Comparison of ENCODE assay signal across 10 cellular contexts in genomic region chr10:60389413-60390009, GRCh38. TPM values are rescaled to one million over a fixed set of nuclear protein-coding genes. Genes with fewer than 3 reads are reported as not detected.
DNase-seq lines count a peak whose midpoint lies in the region; TF ChIP-seq lines count a peak whose summit lies in the region.
"Had no signal": no experiment of that assay in that cellular context is flagged by ENCODE, and none has a peak within 500 bp of the region (broad histone marks: within the 10 kb centered on the region; RNA-seq: fewer than 3 reads in every experiment).

TSS of gene ANK3 (minus strand) at chr10:60389875. CDS start at chr10:60389538, 337 bp downstream.

- H3K36me3 Mint-ChIP-seq in brain = no peaks in the 10 kb centered on the region

- no peak for TF ChIP-seq CTCF in brain (conservative IDR thresholded peaks at IDR 0.05)

- peaks cover 11% of the 10 kb centered on the region for H3K27me3 Mint-ChIP-seq in brain

- no peaks in the 10 kb centered on the region for H3K9me3 Mint-ChIP-seq in brain

- H3K4me3 Mint-ChIP-seq in brain = peak within 1 kb of the TSS; percentile 69 to 87 (median 82)

- H3K27ac Mint-ChIP-seq in brain = peak within 1 kb of the TSS; percentile 64 to 96 (median 87)

- peaks cover 71% of the 10 kb centered on the region for H3K4me1 Mint-ChIP-seq in brain

- DNase-seq in NCI-H1694 treated with DMSO at 0.1 percent for 48 hours (lab: John Stamatoyannopoulos, UW) (peak; percentile 68), NCI-H1694 (lab: John Stamatoyannopoulos, UW) (no peak), medulla oblongata (ENCODE audit: extremely low spot score) (peak; percentile 67), superior temporal gyrus (ENCODE audit: extremely low spot score) (peak; percentile 85), COLO668 (lab: John Stamatoyannopoulos, UW; ENCODE audit: unreplicated experiment) (no peak), amniotic stem cell (lab: John Stamatoyannopoulos, UW) (no peak), iPS-NIHi11 (ENCODE audit: low spot score) (no peak)
- DNase-seq: activated T-cell treated with anti-CD3 and anti-CD28 coated beads, Interleukin-2, amount 50 U/mL, for 48 hours; NCI-H526 treated with DMSO at 0.1 percent for 48 hours had no signal

RNA-seq across cellular contexts. Expression of gene ANK3, which starts in this region (rescaled TPM):
- 22.3 TPM for polyA plus RNA-seq in brain (ENCODE audit: insufficient read depth, low read depth, low replicate concordance)

Comparison
In these comparisons a context has a peak if more than half of its experiments do, and no peak if none do; other contexts are left out.
1. DNase-seq: peak in NCI-H1694 treated with DMSO at 0.1 percent for 48 hours (single experiment), medulla oblongata (single experiment) and superior temporal gyrus (single experiment); none in NCI-H1694 (single experiment), COLO668 (single experiment), amniotic stem cell (single experiment) and iPS-NIHi11 (single experiment).